Comparison of ENCODE assay signal across 17 cellular contexts in the genomic region with DNA sequence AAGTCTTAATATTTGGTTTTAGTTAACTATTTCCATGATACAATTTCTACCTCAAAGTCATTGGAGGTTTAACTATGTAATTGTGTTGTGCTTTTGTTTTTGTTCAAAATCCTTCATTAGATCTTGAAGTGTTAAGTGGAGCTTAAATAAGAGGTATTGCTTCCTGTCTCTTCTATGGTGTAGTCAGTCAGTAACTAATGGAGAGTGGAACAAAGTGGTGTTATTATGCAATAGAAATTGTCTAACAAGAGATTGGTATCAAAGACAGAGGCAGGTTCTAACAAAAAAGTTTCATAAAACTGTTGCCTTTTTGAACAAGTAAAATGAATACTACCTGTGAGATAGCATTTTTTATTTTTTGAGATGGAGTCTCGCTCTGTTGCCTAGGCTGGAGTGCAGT. TPM values are rescaled to one million over a fixed set of nuclear protein-coding genes. Genes with fewer than 3 reads are reported as not detected.
DNase-seq lines count a peak whose midpoint lies in the region; ATAC-seq and TF ChIP-seq lines count a peak whose summit lies in the region.
"Had no signal": no experiment of that assay in that cellular context is flagged by ENCODE, and none has a peak within 500 bp of the region (broad histone marks: within the 10 kb centered on the region; RNA-seq: fewer than 3 reads in every experiment).

No MANE protein-coding gene starts in this region.

- H3K27ac ChIP-seq in epithelial cell of prostate (peak overlapping the region; percentile 81), urinary bladder (ENCODE audit: low read depth) (peak overlapping the region; percentile 10), A673 (ENCODE audit: low read depth, low read length, poor library complexity, severe bottlenecking) (no peak overlapping the region)
- H3K27ac ChIP-seq: BLaER1, suprapubic skin, WERI-Rb-1 had no signal

- peak overlapping the region; percentile 84 for H3K27ac Mint-ChIP-seq in activated naive CD8-positive, alpha-beta T cell
- H3K27ac Mint-ChIP-seq in activated naive CD8-positive, alpha-beta T cell treated with anti-CD3 and anti-CD28 coated beads, Interleukin-2, amount 50 U/mL, for 24 hours: no peak overlapping the region
- H3K27ac Mint-ChIP-seq: progenitor cell of endocrine pancreas had no signal

- intact Hi-C loops in A673 (cut with micrococcal nuclease; ENCODE audit: unreplicated experiment): no loop called here

- no peak for DNase-seq in activated naive CD8-positive, alpha-beta T cell treated with anti-CD3 and anti-CD28 coated beads, Interleukin-2, amount 50 U/mL, for 24 hours
- peak; percentile 49 for DNase-seq in OCI-M1 (lab: John Stamatoyannopoulos, UW)
- no peak for DNase-seq in epithelial cell of prostate (ENCODE audit: low read depth, low spot score)
- no peak for DNase-seq in retina
- no peak for DNase-seq in NCI-H1417 (lab: John Stamatoyannopoulos, UW)
- DNase-seq in A673 (ENCODE audit: low spot score): no peak
- DNase-seq: activated CD8-positive, alpha-beta memory T cell treated with anti-CD3 and anti-CD28 coated beads, Interleukin-2, amount 50 U/mL, for 48 hours; NCI-H2081 treated with DMSO at 0.1 percent for 48 hours; NCI-H82; SHP77 treated with DMSO at 0.1 percent for 48 hours; WERI-Rb-1 had no signal

- WGBS in urinary bladder: 79% methylated on average over 1 of the region's 1 CpG

- no peaks in the 10 kb centered on the region for H3K9me3 Mint-ChIP-seq in activated naive CD8-positive, alpha-beta T cell (ENCODE audit: low read depth)
- H3K9me3 Mint-ChIP-seq in activated naive CD8-positive, alpha-beta T cell treated with anti-CD3 and anti-CD28 coated beads, Interleukin-2, amount 50 U/mL, for 24 hours: no peaks in the 10 kb centered on the region

- H3K27me3 ChIP-seq in A673 (replicated peaks; ENCODE audit: insufficient read depth, low read depth, low read length, poor library complexity): no peaks in the 10 kb centered on the region
- H3K27me3 ChIP-seq: BLaER1 had no signal

- H3K36me3 ChIP-seq in urinary bladder (ENCODE audit: insufficient read depth) (no peaks in the 10 kb centered on the region), A673 (ENCODE audit: insufficient read depth, low read length, poor library complexity, severe bottlenecking) (no peaks in the 10 kb centered on the region)
- H3K36me3 ChIP-seq: BLaER1, suprapubic skin, WERI-Rb-1 had no signal

- no TSS peak for BruUV-seq in A673 (replicated peaks; lab: Mats Ljungman, UMichigan)

- no peaks in the 10 kb centered on the region for H3K27me3 Mint-ChIP-seq in activated naive CD8-positive, alpha-beta T cell
- no peaks in the 10 kb centered on the region for H3K27me3 Mint-ChIP-seq in activated naive CD8-positive, alpha-beta T cell treated with anti-CD3 and anti-CD28 coated beads, Interleukin-2, amount 50 U/mL, for 24 hours

- H3K4me3 ChIP-seq in urinary bladder (ENCODE audit: low read depth, low read length) (no peak overlapping the region), A673 (ENCODE audit: low read depth, low read length, poor library complexity, severe bottlenecking) (no peak overlapping the region)
- H3K4me3 ChIP-seq: BLaER1, suprapubic skin had no signal

- H3K4me1 Mint-ChIP-seq in activated naive CD8-positive, alpha-beta T cell (ENCODE audit: low read depth): peaks cover 76% of the 10 kb centered on the region
- H3K4me1 Mint-ChIP-seq in activated naive CD8-positive, alpha-beta T cell treated with anti-CD3 and anti-CD28 coated beads, Interleukin-2, amount 50 U/mL, for 24 hours: peaks cover 70% of the 10 kb centered on the region

- peaks cover 31% of the 10 kb centered on the region for H3K36me3 Mint-ChIP-seq in activated naive CD8-positive, alpha-beta T cell
- peaks cover 65% of the 10 kb centered on the region for H3K36me3 Mint-ChIP-seq in activated naive CD8-positive, alpha-beta T cell treated with anti-CD3 and anti-CD28 coated beads, Interleukin-2, amount 50 U/mL, for 24 hours (ENCODE audit: low read depth)

- TF ChIP-seq CTCF in A673 (conservative IDR thresholded peaks at IDR 0.05; ENCODE audit: low read depth, low read length): no peak

- no peaks in the 10 kb centered on the region for H3K9me3 ChIP-seq in A673 (ENCODE audit: low read depth, low read length, poor library complexity, severe bottlenecking)
- H3K9me3 ChIP-seq: BLaER1, suprapubic skin had no signal

- no peak for ATAC-seq in activated naive CD8-positive, alpha-beta T cell treated with anti-CD3 and anti-CD28 coated beads, Interleukin-2, amount 50 U/mL, for 24 hours

- peak overlapping the region; percentile 11 for H3K4me3 Mint-ChIP-seq in activated naive CD8-positive, alpha-beta T cell
- no peak overlapping the region for H3K4me3 Mint-ChIP-seq in activated naive CD8-positive, alpha-beta T cell treated with anti-CD3 and anti-CD28 coated beads, Interleukin-2, amount 50 U/mL, for 24 hours

- POLR2A ChIA-PET in A673 (lab: Charles Lee; ENCODE audit: low non-redundant PET): no interaction called here

- H3K4me1 ChIP-seq in urinary bladder (ENCODE audit: insufficient read depth) (no peaks in the 10 kb centered on the region), A673 (ENCODE audit: insufficient read depth, low read length, poor library complexity, severe bottlenecking) (no peaks in the 10 kb centered on the region)

- CTCF ChIA-PET in A673 (lab: Charles Lee): no interaction called here

RNA-seq across cellular contexts. Expression of a gene that starts 45.2 kb away (rescaled TPM):
- 2.9 TPM for total RNA-seq in urinary bladder
- polyA plus RNA-seq in urinary bladder: 2.7 TPM
- 0.62 and 0.63 TPM in 2 replicates for total RNA-seq in A673 (2021)
- total RNA-seq: cerebellum had no signal

RNA-seq across cellular contexts. Expression of a gene that starts 52.6 kb away (rescaled TPM):
- 7.9 TPM for total RNA-seq in urinary bladder
- polyA plus RNA-seq in urinary bladder: 60.5 TPM
- total RNA-seq in A673 (2021): 30.5 and 33.5 TPM in 2 replicates
